In the genomic region with DNA sequence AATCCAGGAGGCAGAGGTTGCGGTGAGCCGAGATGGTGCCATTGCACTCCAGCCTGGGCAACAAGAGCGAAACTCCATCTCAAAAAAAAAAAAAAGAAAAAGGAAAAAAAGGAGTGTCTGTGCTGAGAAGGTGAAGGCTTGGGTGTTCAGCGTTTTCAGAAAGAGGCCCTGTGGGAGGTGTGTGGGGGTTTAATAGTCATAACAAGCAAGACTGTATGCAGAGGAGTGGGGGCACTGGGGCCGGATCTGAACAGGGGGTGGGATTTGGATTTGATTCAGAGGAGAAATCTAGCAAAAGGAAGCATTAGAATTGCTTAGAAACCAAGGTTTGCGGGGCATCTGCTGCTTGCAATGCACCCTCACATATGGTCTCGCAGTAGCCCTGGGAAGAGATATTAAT, we compare ENCODE assay signal across 20 cellular contexts.
"Had no signal": no experiment of that assay in that cellular context is flagged by ENCODE, and none has a peak within 500 bp of the region (broad histone marks: within the 10 kb centered on the region; RNA-seq: fewer than 3 reads in every experiment).

No MANE protein-coding gene starts in this region.

- DNase-seq: cortex of kidney; effector CD8-positive, alpha-beta T cell; effector memory CD8-positive, alpha-beta T cell; endodermal cell; erythroblast; esophagus squamous epithelium; foreskin fibroblast; heart right ventricle; hippocampal formation; left cardiac atrium; left ventricle myocardium superior; lower lobe of right lung; mesenchymal stem cell; mucosa of descending colon; naive B cell had no signal

- H3K4me3 ChIP-seq: esophagus squamous epithelium, gastroesophageal sphincter, heart right ventricle, left lung, lower lobe of right lung, mucosa of descending colon had no signal

- H3K36me3 Mint-ChIP-seq: naive B cell had no signal

- H3K4me3 Mint-ChIP-seq: dendritic cell treated with granulocyte-macrophage colony-stimulating factor and Interleukin-4, amounts not matched to agents 40 ng/mL and 50 ng/mL, for 4 days; effector memory CD8-positive, alpha-beta T cell; endodermal cell; mesothelial cell of epicardium; naive B cell had no signal

- H3K27ac ChIP-seq: epithelial cell of prostate, esophagus squamous epithelium, gastroesophageal sphincter, heart right ventricle, left lung, lower lobe of right lung had no signal

- H3K4me1 ChIP-seq: esophagus squamous epithelium, gastroesophageal sphincter, heart right ventricle, left lung, lower lobe of right lung had no signal

- H3K27me3 ChIP-seq: esophagus squamous epithelium, gastroesophageal sphincter, heart right ventricle had no signal

- H3K27ac Mint-ChIP-seq: dendritic cell treated with granulocyte-macrophage colony-stimulating factor and Interleukin-4, amounts not matched to agents 40 ng/mL and 50 ng/mL, for 4 days; endodermal cell; mesothelial cell of epicardium; naive B cell had no signal

- H3K36me3 ChIP-seq: esophagus squamous epithelium, gastroesophageal sphincter, heart right ventricle, left lung, lower lobe of right lung had no signal

- H3K9me3 Mint-ChIP-seq: dendritic cell treated with granulocyte-macrophage colony-stimulating factor and Interleukin-4, amounts not matched to agents 40 ng/mL and 50 ng/mL, for 4 days; effector memory CD8-positive, alpha-beta T cell; endodermal cell; mesothelial cell of epicardium had no signal

- H3K9me3 ChIP-seq: esophagus squamous epithelium, gastroesophageal sphincter, heart right ventricle, left lung, lower lobe of right lung, mucosa of descending colon had no signal
